In the genomic region with DNA sequence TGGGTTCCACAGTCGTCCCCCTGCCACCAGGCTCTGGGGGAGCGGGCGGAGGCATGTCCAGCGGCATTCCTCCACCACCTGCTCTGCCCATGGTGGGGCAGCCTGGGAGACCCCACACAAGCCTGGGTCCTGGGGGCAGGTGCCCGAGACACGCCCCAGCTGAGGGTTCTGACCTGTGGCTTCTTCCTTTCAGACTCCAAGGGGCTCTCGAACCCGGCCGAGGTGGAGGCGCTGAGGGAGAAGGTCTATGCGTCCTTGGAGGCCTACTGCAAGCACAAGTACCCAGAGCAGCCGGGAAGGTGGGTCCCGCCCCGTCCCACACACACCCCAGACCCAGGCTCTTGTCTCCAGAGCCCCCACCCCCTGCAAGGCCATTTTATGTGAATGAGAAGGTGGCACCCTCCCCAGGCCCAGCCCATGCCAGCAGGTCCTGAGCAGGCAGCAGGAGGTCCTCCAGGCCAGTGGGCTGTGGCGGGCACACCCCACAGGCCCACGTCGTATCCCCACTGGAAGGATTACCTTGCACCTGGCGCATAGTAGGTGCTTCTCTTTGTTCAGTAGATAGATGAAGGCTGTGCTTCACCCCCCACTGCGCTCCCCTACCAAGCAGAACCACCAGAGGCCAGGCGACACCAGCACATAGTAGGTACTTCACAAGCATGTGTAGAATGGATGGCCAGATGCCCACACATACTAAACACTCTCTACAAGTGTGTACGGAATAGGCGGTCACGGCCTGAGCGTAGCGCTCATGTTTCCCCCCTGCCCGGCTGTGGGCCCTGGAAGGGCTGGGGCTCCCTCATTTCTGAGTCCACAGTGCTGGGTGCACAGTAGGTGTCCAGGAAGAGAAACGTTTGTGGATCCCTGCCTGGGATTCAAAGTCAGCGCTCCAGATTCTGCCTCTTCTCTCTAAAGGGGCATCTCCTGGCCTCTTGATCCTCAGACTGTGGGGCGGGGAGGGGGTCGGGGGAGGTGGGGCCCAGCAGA, we compare ENCODE assay signal across 8 cellular contexts.
A peak's percentile ranks its signal among the peaks of the same experiment; 100 is the strongest.
DNase-seq lines count a peak whose midpoint lies in the region; ATAC-seq and TF ChIP-seq lines count a peak whose summit lies in the region.
"Had no signal": no experiment of that assay in that cellular context is flagged by ENCODE, and none has a peak within 500 bp of the region (broad histone marks: within the 10 kb centered on the region; RNA-seq: fewer than 3 reads in every experiment).

No MANE protein-coding gene starts in this region.

- H3K9ac ChIP-seq in adipocyte (ENCODE audit: low read length) (peak overlapping the region; percentile 75), neuronal stem cell (ENCODE audit: low read depth, low read length, poor library complexity) (no peak overlapping the region), trophoblast cell (ENCODE audit: low read length) (no peak overlapping the region)

- H3K9me3 ChIP-seq in adipocyte (ENCODE audit: control insufficient read depth, low read length) (no peaks in the 10 kb centered on the region), gastroesophageal sphincter (no peaks in the 10 kb centered on the region), neuronal stem cell (replicated peaks in 1 of 2; ENCODE audit: control insufficient read depth in 2 of 2, insufficient read depth in 1 of 2, low read depth in 1 of 2, low read length in 2 of 2) (no peaks in the 10 kb centered on the region), upper lobe of left lung (no peaks in the 10 kb centered on the region), trophoblast cell (ENCODE audit: insufficient read depth, low read depth, low read length) (no peaks in the 10 kb centered on the region)

- H3K27ac ChIP-seq in gastroesophageal sphincter = peak overlapping the region; percentile 75 to 94 (median 90)
- peak overlapping the region; percentile 14 for H3K27ac ChIP-seq in neuronal stem cell (replicated peaks; ENCODE audit: low read length)
- peak overlapping the region; percentile 80 to 92 (median 88) for H3K27ac ChIP-seq in upper lobe of left lung
- no peak overlapping the region for H3K27ac ChIP-seq in trophoblast cell (ENCODE audit: low read depth, low read length)

- DNase-seq in adipocyte (ENCODE audit: low read depth) = no peak
- no peak for DNase-seq in neuronal stem cell (ENCODE audit: low spot score)
- peak in 1 of 2 donors; percentile 68 for DNase-seq in upper lobe of left lung
- no peak for DNase-seq in NCI-H774 (lab: John Stamatoyannopoulos, UW)
- no peak for DNase-seq in trophoblast cell
- DNase-seq: stimulated activated CD4-positive, alpha-beta T cell treated with anti-CD3 and anti-CD28 coated beads, Interleukin-1b, Interleukin-23, amount 100 ng/mL, for 48 hours had no signal

- TF ChIP-seq POLR2A in gastroesophageal sphincter (IDR thresholded peaks at IDR 0.05) (no peak), upper lobe of left lung (IDR thresholded peaks at IDR 0.05) (no peak)

- H3K4me2 ChIP-seq in neuronal stem cell (ENCODE audit: insufficient read depth, low read length, poor library complexity, severe bottlenecking) = no peak overlapping the region
- H3K4me2 ChIP-seq in trophoblast cell (ENCODE audit: low read length) = no peak overlapping the region

- H2AK5ac ChIP-seq in neuronal stem cell (ENCODE audit: low read depth, low read length) (peak overlapping the region; percentile 63), trophoblast cell (ENCODE audit: low read length) (no peak overlapping the region)

- H3K79me1 ChIP-seq in neuronal stem cell (ENCODE audit: low read depth, low read length) (peaks cover 8% of the 10 kb centered on the region), trophoblast cell (ENCODE audit: low read length) (no peaks in the 10 kb centered on the region)

- H3K36me3 ChIP-seq in adipocyte (ENCODE audit: control insufficient read depth, insufficient read depth, low read length, severe bottlenecking) (peaks cover 44% of the 10 kb centered on the region), gastroesophageal sphincter (peaks cover 0 to 61% of the 10 kb centered on the region in 2 donors), neuronal stem cell (replicated peaks in 1 of 2; ENCODE audit: control insufficient read depth in 2 of 2, insufficient read depth in 2 of 2, low read length in 2 of 2) (peaks cover 18 to 23% of the 10 kb centered on the region in 2 donors), upper lobe of left lung (peaks cover 6 to 42% (median 38%) of the 10 kb centered on the region in 4 donors), trophoblast cell (ENCODE audit: control insufficient read depth in 1 of 2, insufficient read depth in 2 of 2, low read length in 2 of 2) (peaks cover 48 to 53% of the 10 kb centered on the region in 2 experiments)

- no peak overlapping the region for H4K8ac ChIP-seq in neuronal stem cell (ENCODE audit: low read depth, low read length)
- no peak overlapping the region for H4K8ac ChIP-seq in trophoblast cell (ENCODE audit: low read depth, low read length)

- TF ChIP-seq CTCF in gastroesophageal sphincter (IDR thresholded peaks at IDR 0.05) (peak in 1 of 4 experiments; percentile 4), upper lobe of left lung (IDR thresholded peaks at IDR 0.05) (no peak)

- H4K91ac ChIP-seq in neuronal stem cell (ENCODE audit: low read depth, low read length, poor library complexity) (no peak overlapping the region), trophoblast cell (ENCODE audit: low read depth, low read length) (no peak overlapping the region)

- no peak overlapping the region for H2BK15ac ChIP-seq in neuronal stem cell (ENCODE audit: low read length)

- peak overlapping the region; percentile 13 for H2BK5ac ChIP-seq in neuronal stem cell (ENCODE audit: low read length)
- no peak overlapping the region for H2BK5ac ChIP-seq in trophoblast cell (ENCODE audit: low read depth, low read length, poor library complexity)

- no peak overlapping the region for H2BK12ac ChIP-seq in neuronal stem cell (ENCODE audit: low read length)
- H2BK12ac ChIP-seq in trophoblast cell (ENCODE audit: low read length) = no peak overlapping the region

- peaks cover 54% of the 10 kb centered on the region for H3K4me1 ChIP-seq in adipocyte (ENCODE audit: control insufficient read depth, insufficient read depth, low read length)
- H3K4me1 ChIP-seq in gastroesophageal sphincter = peaks cover 5 to 91% (median 70%) of the 10 kb centered on the region in 3 donors
- peaks cover 16 to 25% of the 10 kb centered on the region in 2 donors for H3K4me1 ChIP-seq in neuronal stem cell (ENCODE audit: control insufficient read depth in 2 of 2, insufficient read depth in 1 of 2, low read depth in 1 of 2, low read length in 2 of 2)
- H3K4me1 ChIP-seq in upper lobe of left lung = peaks cover 59 to 80% (median 71%) of the 10 kb centered on the region in 4 donors
- H3K4me1 ChIP-seq in trophoblast cell (ENCODE audit: control insufficient read depth in 1 of 2, insufficient read depth in 2 of 2, low read length in 2 of 2) = no peaks in the 10 kb centered on the region

- WGBS in gastroesophageal sphincter (ENCODE audit: low coverage in 1 of 2), 2 donors = 46 to 75% methylated on average over 2 to 5 of the region's 30 CpGs
- no CpG with 5 or more reads among the region's 30 CpGs for WGBS in neuronal stem cell (ENCODE audit: extremely low coverage in 2 of 2, insufficient read length in 2 of 2, insufficient replicate concordance in 1 of 2), 2 donors
- 68 to 73% methylated on average over 20 to 29 of the region's 30 CpGs for WGBS in upper lobe of left lung, 2 donors
- no CpG with 5 or more reads among the region's 30 CpGs for WGBS in trophoblast cell (ENCODE audit: extremely low coverage, insufficient coverage, insufficient read length)

- no peak overlapping the region for H3K4ac ChIP-seq in neuronal stem cell (ENCODE audit: low read length)
- no peak overlapping the region for H3K4ac ChIP-seq in trophoblast cell (ENCODE audit: low read depth, low read length)

- H3K14ac ChIP-seq in neuronal stem cell (ENCODE audit: low read length) = no peak overlapping the region
- no peak overlapping the region for H3K14ac ChIP-seq in trophoblast cell (ENCODE audit: low read length)

- H2BK120ac ChIP-seq in neuronal stem cell (ENCODE audit: low read depth, low read length) (no peak overlapping the region), trophoblast cell (ENCODE audit: insufficient read depth, low read length, poor library complexity) (no peak overlapping the region)

- no peaks in the 10 kb centered on the region for H3K79me2 ChIP-seq in trophoblast cell (ENCODE audit: control insufficient read depth, insufficient read depth, low read length, poor library complexity)

- H3K23ac ChIP-seq in neuronal stem cell (ENCODE audit: low read depth, low read length, poor library complexity) (no peak overlapping the region), trophoblast cell (ENCODE audit: low read length) (no peak overlapping the region)

- H3K4me3 ChIP-seq in adipocyte (ENCODE audit: low read length) = no peak overlapping the region
- peak overlapping the region in 1 of 2 donors; percentile 26 for H3K4me3 ChIP-seq in gastroesophageal sphincter
- H3K4me3 ChIP-seq in neuronal stem cell (ENCODE audit: low read length in 2 of 2) = no peak overlapping the region
- H3K4me3 ChIP-seq in upper lobe of left lung = peak overlapping the region in 1 of 4 donors; percentile 15
- no peak overlapping the region for H3K4me3 ChIP-seq in trophoblast cell (ENCODE audit: low read depth, low read length)

- peak; percentile 6 for ATAC-seq in gastroesophageal sphincter
- peak in 1 of 2 donors; percentile 2 for ATAC-seq in upper lobe of left lung (ENCODE audit: low FRiP score in 2 of 2)
- ATAC-seq in GM19351 (IDR thresholded peaks at IDR 0.05; ENCODE audit: unreplicated experiment) = no peak

- no peaks in the 10 kb centered on the region for H3K27me3 ChIP-seq in adipocyte (replicated peaks; ENCODE audit: control insufficient read depth, insufficient read depth, low read length)
- H3K27me3 ChIP-seq in gastroesophageal sphincter = no peaks in the 10 kb centered on the region
- H3K27me3 ChIP-seq in neuronal stem cell (ENCODE audit: control insufficient read depth in 3 of 3, insufficient read depth in 3 of 3, low read depth in 1 of 3, low read length in 3 of 3) = no peaks in the 10 kb centered on the region
- H3K27me3 ChIP-seq in upper lobe of left lung = no peaks in the 10 kb centered on the region
- H3K27me3 ChIP-seq in trophoblast cell (ENCODE audit: insufficient read depth, low read length) = no peaks in the 10 kb centered on the region

- H4K12ac ChIP-seq in trophoblast cell (ENCODE audit: low read depth, low read length) = no peak overlapping the region

- peak overlapping the region; percentile 69 for H3K18ac ChIP-seq in neuronal stem cell (ENCODE audit: low read length)
- no peak overlapping the region for H3K18ac ChIP-seq in trophoblast cell (ENCODE audit: low read length)

- H2AFZ ChIP-seq in neuronal stem cell (ENCODE audit: low read length) (peak overlapping the region; percentile 85), trophoblast cell (ENCODE audit: insufficient read depth, low read length, poor library complexity) (no peak overlapping the region)

- TF ChIP-seq EP300 in gastroesophageal sphincter (IDR thresholded peaks at IDR 0.05) (no peak), upper lobe of left lung (IDR thresholded peaks at IDR 0.05) (no peak)
